ENCODE assay signal across 13 cellular contexts in genomic region chr3:133568294-133569014, GRCh38. TPM values are rescaled to one million over a fixed set of nuclear protein-coding genes. Genes with fewer than 3 reads are reported as not detected.
A peak's percentile ranks its signal among the peaks of the same experiment; 100 is the strongest.
DNase-seq lines count a peak whose midpoint lies in the region; ATAC-seq and TF ChIP-seq lines count a peak whose summit lies in the region.
"Had no signal": no experiment of that assay in that cellular context is flagged by ENCODE, and none has a peak within 500 bp of the region (broad histone marks: within the 10 kb centered on the region; RNA-seq: fewer than 3 reads in every experiment).

No MANE protein-coding gene starts in this region.

- H3K27me3 ChIP-seq in SJSA1 (replicated peaks), result no peaks in the 10 kb centered on the region
- H3K27me3 ChIP-seq in fibroblast of lung (ENCODE audit: control insufficient read depth, insufficient read depth, low read length), result no peaks in the 10 kb centered on the region

- no peaks in the 10 kb centered on the region for H3K36me3 ChIP-seq in SJSA1
- no peaks in the 10 kb centered on the region for H3K36me3 ChIP-seq in fibroblast of lung (ENCODE audit: control insufficient read depth, insufficient read depth, low read length)

- no peaks in the 10 kb centered on the region for H4K20me1 ChIP-seq in fibroblast of lung (ENCODE audit: control insufficient read depth, extremely low read depth, insufficient read depth, low read length)

- no peak overlapping the region for H3K4me3 ChIP-seq in SJSA1
- H3K4me3 ChIP-seq in fibroblast of lung (replicated peaks in 1 of 4; ENCODE audit: control extremely low read depth in 1 of 4, insufficient read depth in 1 of 4, low read depth in 3 of 4, low read length in 4 of 4), result no peak overlapping the region

- DNase-seq in GM04503 (ENCODE audit: low read depth), result peak; percentile 76
- peak; percentile 67 to 78 for DNase-seq in SJSA1 (ENCODE audit: low read depth in 1 of 2, low spot score in 2 of 2)
- DNase-seq in fibroblast of lung (ENCODE audit: low read depth in 2 of 2), result peak; percentile 90 to 97
- DNase-seq in renal cortical epithelial cell (ENCODE audit: low read depth), result peak; percentile 99
- no peak for DNase-seq in NCI-H2081 treated with DMSO at 0.1 percent for 48 hours (lab: John Stamatoyannopoulos, UW)
- no peak for DNase-seq in SHP77 treated with DMSO at 0.1 percent for 48 hours (lab: John Stamatoyannopoulos, UW)
- DNase-seq in NCI-H2107 treated with DMSO at 0.1 percent for 48 hours (lab: John Stamatoyannopoulos, UW; ENCODE audit: unreplicated experiment), result no peak
- DNase-seq: activated CD4-positive, alpha-beta memory T cell treated with anti-CD3 and anti-CD28 coated beads for 36 hours; MM.1S; NCI-H524; small intestine; T-cell had no signal

- H3K4me1 ChIP-seq in SJSA1 (replicated peaks), result peaks cover 65% of the 10 kb centered on the region
- H3K4me1 ChIP-seq in fibroblast of lung (ENCODE audit: control insufficient read depth, extremely low read depth, insufficient read depth, low read length), result peaks cover 35% of the 10 kb centered on the region

- H3K79me2 ChIP-seq in fibroblast of lung (ENCODE audit: control insufficient read depth, insufficient read depth, low read length), result no peaks in the 10 kb centered on the region

- H2AFZ ChIP-seq in fibroblast of lung (ENCODE audit: low read length), result no peak overlapping the region

- H3K9me3 ChIP-seq in SJSA1 (replicated peaks), result no peaks in the 10 kb centered on the region
- H3K9me3 ChIP-seq in fibroblast of lung (ENCODE audit: control insufficient read depth, insufficient read depth, low read depth, low read length), result no peaks in the 10 kb centered on the region

- TF ChIP-seq CTCF in fibroblast of lung (conservative IDR thresholded peaks at IDR 0.05 in 1 of 2, IDR thresholded peaks at IDR 0.05 in 1 of 2; ENCODE audit: low read depth in 1 of 2, low read length in 2 of 2), result no peak

- ATAC-seq in HG03280 (IDR thresholded peaks at IDR 0.05; ENCODE audit: unreplicated experiment), result no peak
- ATAC-seq: T-cell had no signal

- H3K4me2 ChIP-seq in fibroblast of lung (ENCODE audit: extremely low read depth, insufficient read depth, low read length), result peak overlapping the region; percentile 52

- H3K27ac ChIP-seq in SJSA1 (peak overlapping the region; percentile 90), fibroblast of lung (ENCODE audit: insufficient read depth, low read length) (peak overlapping the region; percentile 80)

- no peak overlapping the region for H3K9ac ChIP-seq in fibroblast of lung (ENCODE audit: insufficient read depth, low read length)

RNA-seq across cellular contexts. Expression of gene CDV3, which starts 5.0 kb away (rescaled TPM):
- 119 and 134 TPM in 2 replicates for total RNA-seq in SJSA1 (2014; rRNA removed; shearing (Covaris generic))
- total RNA-seq in fibroblast of lung (218 and 221 TPM in 2 replicates), renal cortical epithelial cell (314 and 534 TPM in 2 replicates)
- 171 and 185 TPM in 2 replicates for polyA plus RNA-seq in fibroblast of lung
- polyA plus RNA-seq in fibroblast of lung (2012), result 181 and 182 TPM in 2 replicates
- 25.4 and 31.6 TPM in 2 replicates for polyA minus RNA-seq in fibroblast of lung (ENCODE audit: low replicate concordance)

Comparison
In these comparisons a context has a peak if more than half of its experiments do, and no peak if none do; other contexts are left out.
1. DNase-seq: peak in GM04503 (single experiment), SJSA1 (2 of 2), fibroblast of lung (2 of 2) and renal cortical epithelial cell (single experiment); none in NCI-H2081 treated with DMSO at 0.1 percent for 48 hours (single experiment), SHP77 treated with DMSO at 0.1 percent for 48 hours (single experiment) and NCI-H2107 treated with DMSO at 0.1 percent for 48 hours (single experiment).